ENCODE assay signal across 1 cellular context in the genomic region with DNA sequence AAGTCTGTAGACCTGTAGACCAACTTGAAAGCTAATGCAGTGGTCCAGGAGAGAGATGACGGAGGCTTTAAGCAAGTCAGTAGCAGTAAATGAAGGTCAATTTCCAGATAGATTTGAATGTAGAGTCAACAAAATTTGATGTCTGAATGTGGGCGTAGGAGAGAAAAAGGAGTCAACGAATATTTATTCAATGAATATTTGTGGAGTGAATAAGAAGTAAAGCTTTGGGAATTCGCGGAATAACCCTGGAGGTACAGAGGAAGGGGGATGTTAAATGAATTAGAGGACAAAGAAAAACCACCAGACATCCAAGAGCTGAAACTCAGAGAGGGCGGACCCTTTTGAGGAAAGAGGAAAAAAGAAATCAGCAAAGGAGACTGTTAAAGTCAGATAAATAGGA.
TF ChIP-seq lines count a peak whose summit lies in the region.

No MANE protein-coding gene starts in this region.

TF ChIP-seq in GM23338, 12 proteins besides CTCF, POLR2A, EP300 and RAD21:
- TF ChIP-seq, protein P1, sequence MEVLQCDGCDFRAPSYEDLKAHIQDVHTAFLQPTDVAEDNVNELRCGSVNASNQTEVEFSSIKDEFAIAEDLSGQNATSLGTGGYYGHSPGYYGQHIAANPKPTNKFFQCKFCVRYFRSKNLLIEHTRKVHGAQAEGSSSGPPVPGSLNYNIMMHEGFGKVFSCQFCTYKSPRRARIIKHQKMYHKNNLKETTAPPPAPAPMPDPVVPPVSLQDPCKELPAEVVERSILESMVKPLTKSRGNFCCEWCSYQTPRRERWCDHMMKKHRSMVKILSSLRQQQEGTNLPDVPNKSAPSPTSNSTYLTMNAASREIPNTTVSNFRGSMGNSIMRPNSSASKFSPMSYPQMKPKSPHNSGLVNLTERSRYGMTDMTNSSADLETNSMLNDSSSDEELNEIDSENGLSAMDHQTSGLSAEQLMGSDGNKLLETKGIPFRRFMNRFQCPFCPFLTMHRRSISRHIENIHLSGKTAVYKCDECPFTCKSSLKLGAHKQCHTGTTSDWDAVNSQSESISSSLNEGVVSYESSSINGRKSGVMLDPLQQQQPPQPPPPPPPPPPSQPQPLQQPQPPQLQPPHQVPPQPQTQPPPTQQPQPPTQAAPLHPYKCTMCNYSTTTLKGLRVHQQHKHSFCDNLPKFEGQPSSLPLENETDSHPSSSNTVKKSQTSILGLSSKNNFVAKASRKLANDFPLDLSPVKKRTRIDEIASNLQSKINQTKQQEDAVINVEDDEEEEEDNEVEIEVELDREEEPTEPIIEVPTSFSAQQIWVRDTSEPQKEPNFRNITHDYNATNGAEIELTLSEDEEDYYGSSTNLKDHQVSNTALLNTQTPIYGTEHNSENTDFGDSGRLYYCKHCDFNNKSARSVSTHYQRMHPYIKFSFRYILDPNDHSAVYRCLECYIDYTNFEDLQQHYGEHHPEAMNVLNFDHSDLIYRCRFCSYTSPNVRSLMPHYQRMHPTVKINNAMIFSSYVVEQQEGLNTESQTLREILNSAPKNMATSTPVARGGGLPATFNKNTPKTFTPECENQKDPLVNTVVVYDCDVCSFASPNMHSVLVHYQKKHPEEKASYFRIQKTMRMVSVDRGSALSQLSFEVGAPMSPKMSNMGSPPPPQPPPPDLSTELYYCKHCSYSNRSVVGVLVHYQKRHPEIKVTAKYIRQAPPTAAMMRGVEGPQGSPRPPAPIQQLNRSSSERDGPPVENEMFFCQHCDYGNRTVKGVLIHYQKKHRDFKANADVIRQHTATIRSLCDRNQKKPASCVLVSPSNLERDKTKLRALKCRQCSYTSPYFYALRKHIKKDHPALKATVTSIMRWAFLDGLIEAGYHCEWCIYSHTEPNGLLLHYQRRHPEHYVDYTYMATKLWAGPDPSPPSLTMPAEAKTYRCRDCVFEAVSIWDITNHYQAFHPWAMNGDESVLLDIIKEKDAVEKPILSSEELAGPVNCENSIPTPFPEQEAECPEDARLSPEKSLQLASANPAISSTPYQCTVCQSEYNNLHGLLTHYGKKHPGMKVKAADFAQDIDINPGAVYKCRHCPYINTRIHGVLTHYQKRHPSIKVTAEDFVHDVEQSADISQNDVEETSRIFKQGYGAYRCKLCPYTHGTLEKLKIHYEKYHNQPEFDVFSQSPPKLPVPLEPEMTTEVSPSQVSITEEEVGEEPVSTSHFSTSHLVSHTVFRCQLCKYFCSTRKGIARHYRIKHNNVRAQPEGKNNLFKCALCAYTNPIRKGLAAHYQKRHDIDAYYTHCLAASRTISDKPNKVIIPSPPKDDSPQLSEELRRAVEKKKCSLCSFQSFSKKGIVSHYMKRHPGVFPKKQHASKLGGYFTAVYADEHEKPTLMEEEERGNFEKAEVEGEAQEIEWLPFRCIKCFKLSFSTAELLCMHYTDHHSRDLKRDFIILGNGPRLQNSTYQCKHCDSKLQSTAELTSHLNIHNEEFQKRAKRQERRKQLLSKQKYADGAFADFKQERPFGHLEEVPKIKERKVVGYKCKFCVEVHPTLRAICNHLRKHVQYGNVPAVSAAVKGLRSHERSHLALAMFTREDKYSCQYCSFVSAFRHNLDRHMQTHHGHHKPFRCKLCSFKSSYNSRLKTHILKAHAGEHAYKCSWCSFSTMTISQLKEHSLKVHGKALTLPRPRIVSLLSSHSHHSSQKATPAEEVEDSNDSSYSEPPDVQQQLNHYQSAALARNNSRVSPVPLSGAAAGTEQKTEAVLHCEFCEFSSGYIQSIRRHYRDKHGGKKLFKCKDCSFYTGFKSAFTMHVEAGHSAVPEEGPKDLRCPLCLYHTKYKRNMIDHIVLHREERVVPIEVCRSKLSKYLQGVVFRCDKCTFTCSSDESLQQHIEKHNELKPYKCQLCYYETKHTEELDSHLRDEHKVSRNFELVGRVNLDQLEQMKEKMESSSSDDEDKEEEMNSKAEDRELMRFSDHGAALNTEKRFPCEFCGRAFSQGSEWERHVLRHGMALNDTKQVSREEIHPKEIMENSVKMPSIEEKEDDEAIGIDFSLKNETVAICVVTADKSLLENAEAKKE (CRISPR knock-in tag; IDR thresholded peaks at IDR 0.05): no peak
